ENCODE assay signal across 9 cellular contexts in the genomic region with DNA sequence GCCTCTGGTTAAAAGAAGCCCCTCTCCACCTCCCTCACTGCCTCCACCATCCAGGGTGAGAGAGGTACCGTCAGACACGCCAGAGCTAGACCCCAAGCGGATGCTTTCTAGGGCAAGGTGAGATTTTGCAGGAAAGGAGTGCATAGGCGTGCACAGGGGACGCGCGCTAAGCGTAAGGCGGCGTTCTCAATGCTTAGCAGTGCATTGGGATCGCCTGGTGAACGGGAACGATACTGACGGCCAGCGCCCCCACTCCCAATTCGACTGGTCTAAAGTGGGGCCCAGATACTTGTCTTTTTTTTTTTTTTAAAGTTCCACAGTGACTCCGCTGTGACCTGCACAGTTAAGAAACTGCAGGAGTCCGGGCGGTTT. TPM values are rescaled to one million over a fixed set of nuclear protein-coding genes. Genes with fewer than 3 reads are reported as not detected.
DNase-seq lines count a peak whose midpoint lies in the region; ATAC-seq and TF ChIP-seq lines count a peak whose summit lies in the region.
"Had no signal": no experiment of that assay in that cellular context is flagged by ENCODE, and none has a peak within 500 bp of the region (broad histone marks: within the 10 kb centered on the region; RNA-seq: fewer than 3 reads in every experiment).

No MANE protein-coding gene starts in this region.

- H3K27ac ChIP-seq in CD4-positive, alpha-beta T cell (ENCODE audit: low read depth, low read length): no peak overlapping the region

- no peak for DNase-seq in CD4-positive, alpha-beta T cell
- no peak for DNase-seq in T-helper 17 cell
- no peak for DNase-seq in left cardiac atrium
- peak; percentile 57 for DNase-seq in sciatic nerve (ENCODE audit: low spot score)

- POLR2A ChIA-PET in CD4-positive, alpha-beta T cell (lab: Charles Lee): no interaction called here

- H3K27ac Mint-ChIP-seq in CD4-positive, alpha-beta T cell: no peak overlapping the region
- peak overlapping the region; percentile 34 for H3K27ac Mint-ChIP-seq in T-helper 17 cell
- H3K27ac Mint-ChIP-seq: type B pancreatic cell had no signal

- no peaks in the 10 kb centered on the region for H3K4me1 Mint-ChIP-seq in CD4-positive, alpha-beta T cell (ENCODE audit: low read depth)
- no peaks in the 10 kb centered on the region for H3K4me1 Mint-ChIP-seq in T-helper 17 cell

- no peaks in the 10 kb centered on the region for H3K36me3 Mint-ChIP-seq in CD4-positive, alpha-beta T cell (ENCODE audit: low read depth)
- H3K36me3 Mint-ChIP-seq in T-helper 17 cell (ENCODE audit: low read depth): no peaks in the 10 kb centered on the region
- H3K36me3 Mint-ChIP-seq: type B pancreatic cell had no signal

- H3K27me3 Mint-ChIP-seq in CD4-positive, alpha-beta T cell: peaks cover 3% of the 10 kb centered on the region
- H3K27me3 Mint-ChIP-seq in T-helper 17 cell: no peaks in the 10 kb centered on the region
- H3K27me3 Mint-ChIP-seq: type B pancreatic cell had no signal

- no peaks in the 10 kb centered on the region for H3K9me3 Mint-ChIP-seq in CD4-positive, alpha-beta T cell
- H3K9me3 Mint-ChIP-seq: type B pancreatic cell had no signal

- CTCF ChIA-PET in CD4-positive, alpha-beta T cell (lab: Charles Lee): interaction anchor here (0.5 to 1.9 kb wide), 9 partner anchors 7 to 315 kb away, joined by 3 to 8 read pairs (median 4); no protein-coding TSS in a partner anchor

- no peaks in the 10 kb centered on the region for H3K9me3 ChIP-seq in CD4-positive, alpha-beta T cell (ENCODE audit: control insufficient read depth, low read length)
- H3K9me3 ChIP-seq in T-helper 17 cell (ENCODE audit: control insufficient read depth, low read length, poor library complexity, severe bottlenecking): no peaks in the 10 kb centered on the region

- H3K27me3 ChIP-seq in CD4-positive, alpha-beta T cell (ENCODE audit: control insufficient read depth, insufficient read depth, low read length): no peaks in the 10 kb centered on the region

- no peak for TF ChIP-seq CTCF in CD4-positive, alpha-beta T cell (IDR thresholded peaks at IDR 0.05)

- peak overlapping the region; percentile 34 for H3K4me3 Mint-ChIP-seq in CD4-positive, alpha-beta T cell
- peak overlapping the region; percentile 15 for H3K4me3 Mint-ChIP-seq in T-helper 17 cell
- H3K4me3 Mint-ChIP-seq: type B pancreatic cell had no signal

- intact Hi-C loops in CD4-positive, alpha-beta T cell (cut with DNase I, micrococcal nuclease): loop anchor here (2.0 to 10.0 kb wide), 6 partner anchors 176 to 1019 kb away; partner anchors contain the start of genes ADCY9 (in 1 of the 2) and SEC14L5 (in 1 of the 2)
- intact Hi-C loops in left cardiac atrium (cut with DNase I) (no loop called here), sciatic nerve (cut with DNase I) (no loop called here)

- peak; percentile 36 for ATAC-seq in CD4-positive, alpha-beta T cell (ENCODE audit: poor library complexity)
- ATAC-seq in T-helper 17 cell (no peak), left cardiac atrium (peak; percentile 34 to 35), sciatic nerve (peak; percentile 43), GM18519 (IDR thresholded peaks at IDR 0.05; ENCODE audit: low FRiP score, unreplicated experiment) (no peak), GM18502 (IDR thresholded peaks at IDR 0.05; ENCODE audit: poor library complexity, unreplicated experiment) (no peak), esophagus mucosa (no peak), HG03520 (IDR thresholded peaks at IDR 0.05; ENCODE audit: unreplicated experiment) (no peak)

RNA-seq across cellular contexts. Expression of gene CREBBP, which starts 57.9 kb away (rescaled TPM):
- total RNA-seq in CD4-positive, alpha-beta T cell: 100 to 1,000 TPM; 145 to 152 TPM
- total RNA-seq in T-helper 17 cell (100 to 1,000 TPM; 158 to 173 TPM), left cardiac atrium (10 to 100 TPM; 39.0 to 39.3 TPM), sciatic nerve (120 TPM), esophagus mucosa (28.1 TPM)

Comparison
In these comparisons a context has a peak if more than half of its experiments do, and no peak if none do; other contexts are left out.
1. ATAC-seq: peak in CD4-positive, alpha-beta T cell (single experiment), left cardiac atrium (2 of 2) and sciatic nerve (single experiment); none in T-helper 17 cell (single experiment), GM18519 (single experiment), GM18502 (single experiment), esophagus mucosa (single experiment) and HG03520 (single experiment).
2. intact Hi-C loops: an anchor here in CD4-positive, alpha-beta T cell (2.0 to 10.0 kb wide); none called in left cardiac atrium and sciatic nerve.